In genomic region chr6:13419826-13420225, GRCh38 we compare ENCODE assay signal across 17 cellular contexts.
A peak's percentile ranks its signal among the peaks of the same experiment; 100 is the strongest.
DNase-seq lines count a peak whose midpoint lies in the region; ATAC-seq, FAIRE-seq and TF ChIP-seq lines count a peak whose summit lies in the region.
"Had no signal": no experiment of that assay in that cellular context is flagged by ENCODE, and none has a peak within 500 bp of the region (broad histone marks: within the 10 kb centered on the region; RNA-seq: fewer than 3 reads in every experiment).

No MANE protein-coding gene starts in this region.

- H3K27ac ChIP-seq in SK-N-SH (ENCODE audit: low read depth in 2 of 2, low read length in 1 of 2) (no peak overlapping the region), tibial artery (peak overlapping the region; percentile 80 to 95), HepG2 (ENCODE audit: extremely low read length, insufficient read depth, low read length) (no peak overlapping the region)
- no peak overlapping the region for H3K27ac ChIP-seq in effector memory CD4-positive, alpha-beta T cell (ENCODE audit: insufficient read depth, low read length, poor library complexity, severe bottlenecking)
- H3K27ac ChIP-seq: 22Rv1, brain microvascular endothelial cell, hepatocyte had no signal

- no TSS peak for BruUV-seq in HepG2 (replicated peaks; lab: Mats Ljungman, UMichigan)

- no peak for TF ChIP-seq CTCF in SK-N-SH (IDR thresholded peaks at IDR 0.05)
- no peak for TF ChIP-seq CTCF in brain (conservative IDR thresholded peaks at IDR 0.05)
- no peak for TF ChIP-seq CTCF in tibial artery (IDR thresholded peaks at IDR 0.05)
- TF ChIP-seq CTCF in HepG2 (CRISPR knock-in tag; IDR thresholded peaks at IDR 0.05), result no peak

- DNase-seq in SK-N-SH (no peak), naive B cell (no peak), tibial artery (no peak), HepG2 (ENCODE audit: low spot score) (no peak)
- DNase-seq in effector memory CD4-positive, alpha-beta T cell, result no peak
- DNase-seq: activated effector memory CD4-positive, alpha-beta T cell treated with anti-CD3 and anti-CD28 coated beads, Interleukin-2, amount 50 U/mL, for 16 hours; brain microvascular endothelial cell; DND-41; left cardiac atrium; NCI-H1930; NCI-H510A; PC-3 had no signal

- H3K79me2 ChIP-seq in SK-N-SH (ENCODE audit: insufficient read depth), result no peaks in the 10 kb centered on the region
- no peaks in the 10 kb centered on the region for H3K79me2 ChIP-seq in HepG2 (ENCODE audit: insufficient read depth, low read length)
- H3K79me2 ChIP-seq: hepatocyte had no signal

- H3K4me3 Mint-ChIP-seq in brain, result no peak overlapping the region
- peak overlapping the region; percentile 8 to 88 (median 82) for H3K4me3 Mint-ChIP-seq in naive B cell

- H2AFZ ChIP-seq in SK-N-SH (ENCODE audit: low read depth) (no peak overlapping the region), HepG2 (ENCODE audit: low read length) (no peak overlapping the region)
- H2AFZ ChIP-seq: hepatocyte had no signal

- H4K20me1 ChIP-seq in SK-N-SH (ENCODE audit: insufficient read depth) (no peaks in the 10 kb centered on the region), HepG2 (ENCODE audit: insufficient read depth, low read length) (no peaks in the 10 kb centered on the region)

- H3K4me2 ChIP-seq in SK-N-SH (no peak overlapping the region), HepG2 (ENCODE audit: low read depth, low read length) (no peak overlapping the region)
- H3K4me2 ChIP-seq: hepatocyte had no signal

- H3K9ac ChIP-seq in SK-N-SH (no peak overlapping the region), HepG2 (ENCODE audit: insufficient read depth, low read depth, low read length) (no peak overlapping the region)

- no peaks in the 10 kb centered on the region for H3K9me2 ChIP-seq in SK-N-SH

- TF ChIP-seq EP300 in SK-N-SH (IDR thresholded peaks at IDR 0.05; ENCODE audit: borderline replicate concordance in 1 of 2, low read depth in 1 of 2, low read length in 1 of 2) (no peak), HepG2 (IDR thresholded peaks at IDR 0.05; ENCODE audit: low read depth in 2 of 2, low read length in 2 of 2) (no peak), HepG2 (CRISPR knock-in tag; IDR thresholded peaks at IDR 0.05; ENCODE audit: borderline replicate concordance) (no peak)

- H3F3A ChIP-seq in SK-N-SH (replicated peaks; ENCODE audit: insufficient read depth), result no peaks in the 10 kb centered on the region

- in situ Hi-C loops in HepG2 (cut with HindIII; ENCODE audit: extremely low pct_ligation_motif_present, low pct_unique_long_range_greater_than_20kb), result no loop called here

- TF ChIP-seq RAD21 in SK-N-SH (IDR thresholded peaks at IDR 0.05; ENCODE audit: low read length) (no peak), HepG2 (CRISPR knock-in tag; IDR thresholded peaks at IDR 0.05) (no peak)

- no peak for TF ChIP-seq POLR2A in HepG2 (IDR thresholded peaks at IDR 0.05; ENCODE audit: insufficient read depth in 1 of 2, low read depth in 2 of 2, low read length in 2 of 2)

- ATAC-seq in SK-N-SH treated with all-trans-retinoic acid at 6 μM for 48 hours, result no peak
- peak in 1 of 2 donors; percentile 43 for ATAC-seq in naive B cell (ENCODE audit: low read depth in 2 of 2)
- no peak for ATAC-seq in GM21723 (IDR thresholded peaks at IDR 0.05; ENCODE audit: unreplicated experiment)
- ATAC-seq in HepG2, result no peak
- ATAC-seq: PC-3 had no signal

- H3K27me3 Mint-ChIP-seq in brain (peaks cover 3% of the 10 kb centered on the region), naive B cell (peaks cover 0 to 12% (median 8%) of the 10 kb centered on the region in 3 donors)

- POLR2A ChIA-PET in SK-N-SH (lab: Yijun Ruan, JAX), result no interaction called here
- POLR2A ChIA-PET in HepG2 (lab: Yijun Ruan, JAX), result interaction anchor here (2.9 kb wide), 1 partner anchor 12 kb away, joined by 10 read pairs; no protein-coding TSS in a partner anchor

- H3K4me3 ChIP-seq in SK-N-SH (ENCODE audit: low read depth in 2 of 2, low read length in 1 of 2) (no peak overlapping the region), tibial artery (no peak overlapping the region), HepG2 (replicated peaks in 1 of 3; ENCODE audit: insufficient read depth in 1 of 3, low read depth in 2 of 3, low read length in 3 of 3) (no peak overlapping the region)
- H3K4me3 ChIP-seq in effector memory CD4-positive, alpha-beta T cell (ENCODE audit: insufficient read depth, low read depth, low read length, poor library complexity, severe bottlenecking), result no peak overlapping the region
- H3K4me3 ChIP-seq: hepatocyte had no signal

- CTCF ChIA-PET in SK-N-SH (lab: Yijun Ruan, JAX), result no interaction called here
- CTCF ChIA-PET in HepG2 (lab: Yijun Ruan, JAX; ENCODE audit: low intra/inter-chr PET ratio, low total read pairs), result no interaction called here

- intact Hi-C loops in tibial artery (cut with DNase I; ENCODE audit: low total_unique reads), result no loop called here
- intact Hi-C loops in HepG2 (cut with micrococcal nuclease; ENCODE audit: unreplicated experiment), result no loop called here

- H3K36me3 ChIP-seq in SK-N-SH (replicated peaks in 1 of 2; ENCODE audit: control insufficient read depth in 1 of 2, insufficient read depth in 2 of 2, low read length in 1 of 2), result no peaks in the 10 kb centered on the region
- H3K36me3 ChIP-seq in tibial artery, result no peaks in the 10 kb centered on the region
- no peaks in the 10 kb centered on the region for H3K36me3 ChIP-seq in effector memory CD4-positive, alpha-beta T cell (ENCODE audit: control insufficient read depth, insufficient read depth, low read length)
- H3K36me3 ChIP-seq in HepG2 (replicated peaks in 1 of 2; ENCODE audit: control insufficient read depth in 1 of 2, insufficient read depth in 2 of 2, low read length in 2 of 2), result no peaks in the 10 kb centered on the region
- H3K36me3 ChIP-seq: brain microvascular endothelial cell had no signal

- peaks cover 6% of the 10 kb centered on the region for H3K36me3 Mint-ChIP-seq in brain
- peaks cover 7 to 9% of the 10 kb centered on the region in 2 donors for H3K36me3 Mint-ChIP-seq in naive B cell

- H3K4me1 Mint-ChIP-seq in brain (peaks cover 65% of the 10 kb centered on the region), naive B cell (peaks cover 24 to 33% (median 26%) of the 10 kb centered on the region in 3 donors)

- H3K9me3 Mint-ChIP-seq in brain, result peaks cover 0 to 5% (median 3%) of the 10 kb centered on the region in 5 experiments
- H3K9me3 Mint-ChIP-seq in naive B cell, result peaks cover 0 to 4% (median 0%) of the 10 kb centered on the region in 7 donors

- WGBS in SK-N-SH (ENCODE audit: low lambda C conversion rate), result 82% methylated on average over 10 of the region's 10 CpGs
- WGBS in HepG2 (ENCODE audit: low lambda C conversion rate), result 81% methylated on average over 10 of the region's 10 CpGs

- no peak for FAIRE-seq in HepG2 (lab: Jason Lieb, UNC)

- peaks cover 11 to 20% of the 10 kb centered on the region in 2 experiments; a peak in 3 of 4 replicates for H3K4me1 ChIP-seq in SK-N-SH (ENCODE audit: control insufficient read depth in 1 of 2, insufficient read depth in 2 of 2, low read depth in 1 of 2, low read length in 1 of 2)
- peaks cover 0 to 100% (median 78%) of the 10 kb centered on the region in 4 donors for H3K4me1 ChIP-seq in tibial artery
- no peaks in the 10 kb centered on the region for H3K4me1 ChIP-seq in effector memory CD4-positive, alpha-beta T cell (ENCODE audit: control insufficient read depth, insufficient read depth, low read length, poor library complexity, severe bottlenecking)
- H3K4me1 ChIP-seq in HepG2 (ENCODE audit: insufficient read depth, low read length), result peaks cover 34% of the 10 kb centered on the region

- H3K27ac Mint-ChIP-seq in brain, result peak overlapping the region in 3 of 5 experiments; percentile 26 to 88 (median 52)
- peak overlapping the region in 5 of 6 donors; percentile 3 to 92 (median 46) for H3K27ac Mint-ChIP-seq in naive B cell

- H3K9me3 ChIP-seq in SK-N-SH, result no peaks in the 10 kb centered on the region
- H3K9me3 ChIP-seq in tibial artery, result no peaks in the 10 kb centered on the region
- no peaks in the 10 kb centered on the region for H3K9me3 ChIP-seq in effector memory CD4-positive, alpha-beta T cell (ENCODE audit: control insufficient read depth, low read length)
- no peaks in the 10 kb centered on the region for H3K9me3 ChIP-seq in HepG2 (ENCODE audit: low read length)

- H3K27me3 ChIP-seq in SK-N-SH (ENCODE audit: insufficient read depth) (no peaks in the 10 kb centered on the region), tibial artery (no peaks in the 10 kb centered on the region), HepG2 (ENCODE audit: control insufficient read depth in 1 of 2, insufficient read depth in 2 of 2, low read length in 2 of 2) (no peaks in the 10 kb centered on the region)
- no peaks in the 10 kb centered on the region for H3K27me3 ChIP-seq in effector memory CD4-positive, alpha-beta T cell (replicated peaks; ENCODE audit: control insufficient read depth, insufficient read depth, low read length, poor library complexity, severe bottlenecking)
- H3K27me3 ChIP-seq: brain microvascular endothelial cell, hepatocyte had no signal

TF ChIP-seq in SK-N-SH, 30 proteins besides CTCF, POLR2A, EP300 and RAD21:
- no peak for TF ChIP-seq RCOR1 (IDR thresholded peaks at IDR 0.05; ENCODE audit: low read length)
- 0 out of 2 replicates have a peak, but pooled peaks have one; percentile 6 for TF ChIP-seq GATA2 (CRISPR knock-in tag; IDR thresholded peaks at IDR 0.05)

TF ChIP-seq in SK-N-SH treated with all-trans-retinoic acid at 6 μM for 48 hours, 23 proteins besides CTCF, POLR2A, EP300 and RAD21 (continues in another document):
- TF ChIP-seq ZFP30 (CRISPR knock-in tag; IDR thresholded peaks at IDR 0.05) (no peak), BACH2 (CRISPR knock-in tag; IDR thresholded peaks at IDR 0.05; ENCODE audit: borderline replicate concordance) (no peak), TCF4 (CRISPR knock-in tag; IDR thresholded peaks at IDR 0.05; ENCODE audit: borderline replicate concordance) (no peak)

TF ChIP-seq in HepG2, 621 proteins besides CTCF, POLR2A, EP300 and RAD21 (continues in another document):
- TF ChIP-seq PHF8 (CRISPR knock-in tag; IDR thresholded peaks at IDR 0.05), result no peak
- TF ChIP-seq KDM3A (CRISPR knock-in tag; IDR thresholded peaks at IDR 0.05; ENCODE audit: low read depth), result no peak
- no peak for TF ChIP-seq ZBTB3 (CRISPR knock-in tag; IDR thresholded peaks at IDR 0.05; ENCODE audit: borderline replicate concordance, low read depth)
- TF ChIP-seq TRIM24 (CRISPR knock-in tag; IDR thresholded peaks at IDR 0.05), result no peak
- TF ChIP-seq SIN3A (IDR thresholded peaks at IDR 0.05; ENCODE audit: borderline replicate concordance, low read depth, low read length), result no peak

Comparison
In these comparisons a context has a peak if more than half of its experiments do, and no peak if none do; other contexts are left out.
1. H3K27ac ChIP-seq: peak in tibial artery (2 of 2); none in SK-N-SH (0 of 2), effector memory CD4-positive, alpha-beta T cell (single experiment) and HepG2 (single experiment).
2. H3K4me3 Mint-ChIP-seq: peak in naive B cell (8 of 8); none in brain (0 of 5).